Comparison of ENCODE assay signal across 15 cellular contexts in the genomic region with DNA sequence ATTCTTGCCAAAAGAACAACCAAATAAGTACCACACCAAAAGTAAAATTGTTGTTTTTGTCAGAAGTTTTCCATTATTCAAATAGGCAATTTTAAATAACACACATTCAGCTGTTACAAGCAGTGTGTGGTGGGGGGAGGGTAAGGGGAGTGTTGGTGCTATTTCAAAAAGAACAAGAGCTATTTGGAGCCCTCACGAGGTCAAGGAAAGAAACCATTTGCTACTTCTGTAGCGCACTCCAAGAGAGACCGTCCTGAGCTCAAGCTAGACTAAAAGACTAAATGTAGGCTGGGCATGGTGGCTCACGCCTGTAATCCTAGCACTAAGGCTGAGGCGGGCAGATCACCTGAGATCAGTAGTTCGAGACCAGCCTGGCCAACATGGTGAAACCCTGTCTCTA. TPM values are rescaled to one million over a fixed set of nuclear protein-coding genes. Genes with fewer than 3 reads are reported as not detected.
DNase-seq lines count a peak whose midpoint lies in the region; ATAC-seq, FAIRE-seq and TF ChIP-seq lines count a peak whose summit lies in the region.
"Had no signal": no experiment of that assay in that cellular context is flagged by ENCODE, and none has a peak within 500 bp of the region (broad histone marks: within the 10 kb centered on the region; RNA-seq: fewer than 3 reads in every experiment).

No MANE protein-coding gene starts in this region.

- H3K27ac ChIP-seq in GM23338 (ENCODE audit: low read depth) (no peak overlapping the region), IMR-90 (ENCODE audit: insufficient read depth, low read length) (no peak overlapping the region), H1 (ENCODE audit: low read depth, low read length) (no peak overlapping the region), mesenchymal stem cell (ENCODE audit: low read length, poor library complexity, severe bottlenecking) (no peak overlapping the region)
- H3K27ac ChIP-seq: C4-2B, SK-N-MC had no signal

- no peak overlapping the region for H3K4me3 Mint-ChIP-seq in GM23338

- no TSS peak for BruUV-seq in IMR-90 (replicated peaks; lab: Mats Ljungman, UMichigan)

- no peak overlapping the region for H2AK5ac ChIP-seq in IMR-90 (ENCODE audit: low read depth, low read length)
- no peak overlapping the region for H2AK5ac ChIP-seq in H1 (ENCODE audit: low read depth, low read length)
- H2AK5ac ChIP-seq in mesenchymal stem cell (ENCODE audit: low read length, severe bottlenecking): no peak overlapping the region

- no peak overlapping the region for H2AK9ac ChIP-seq in IMR-90 (replicated peaks; ENCODE audit: low read depth, low read length, poor library complexity)

- H3K23me2 ChIP-seq in H1 (ENCODE audit: low read depth, low read length): no peaks in the 10 kb centered on the region

- TF ChIP-seq RAD21 in IMR-90 (IDR thresholded peaks at IDR 0.05; ENCODE audit: low read length) (no peak), H1 (IDR thresholded peaks at IDR 0.05 in 1 of 2, conservative IDR thresholded peaks at IDR 0.05 in 1 of 2; ENCODE audit: low read depth in 2 of 2, low read length in 2 of 2) (peak; percentile 27 to 34; a peak in 2 of 4 replicates)

- intact Hi-C loops in IMR-90 (cut with micrococcal nuclease): no loop called here
- intact Hi-C loops in head of caudate nucleus (cut with DNase I): no loop called here

- H2BK20ac ChIP-seq in IMR-90 (ENCODE audit: low read depth, low read length): no peak overlapping the region
- no peak overlapping the region for H2BK20ac ChIP-seq in H1 (ENCODE audit: low read length)

- H3K4me3 ChIP-seq in GM23338: no peak overlapping the region
- no peak overlapping the region for H3K4me3 ChIP-seq in IMR-90 (ENCODE audit: insufficient read depth, low read depth, low read length)
- no peak overlapping the region for H3K4me3 ChIP-seq in H1 (ENCODE audit: extremely low read depth in 1 of 4, insufficient read depth in 2 of 4, low read depth in 3 of 4, low read length in 4 of 4)
- H3K4me3 ChIP-seq in mesenchymal stem cell (ENCODE audit: insufficient read depth in 1 of 2, low read depth in 1 of 2, low read length in 2 of 2): no peak overlapping the region
- H3K4me3 ChIP-seq: HAP-1, SK-N-MC had no signal

- no peak overlapping the region for H3K27ac Mint-ChIP-seq in GM23338

- H2BK15ac ChIP-seq in IMR-90 (ENCODE audit: low read depth, low read length) (no peak overlapping the region), H1 (ENCODE audit: low read length) (no peak overlapping the region), mesenchymal stem cell (ENCODE audit: low read depth, poor library complexity, severe bottlenecking) (no peak overlapping the region)

- no peaks in the 10 kb centered on the region for H4K20me1 ChIP-seq in GM23338 (replicated peaks; ENCODE audit: insufficient read depth)
- no peaks in the 10 kb centered on the region for H4K20me1 ChIP-seq in IMR-90 (ENCODE audit: insufficient read depth, low read length)
- no peaks in the 10 kb centered on the region for H4K20me1 ChIP-seq in H1 (replicated peaks in 1 of 2; ENCODE audit: control insufficient read depth in 1 of 2, insufficient read depth in 2 of 2, low read length in 2 of 2)

- H3K14ac ChIP-seq in IMR-90 (replicated peaks; ENCODE audit: low read depth, low read length) (no peak overlapping the region), H1 (ENCODE audit: insufficient read length) (no peak overlapping the region), mesenchymal stem cell (ENCODE audit: low read length in 2 of 2) (no peak overlapping the region)

- no peak overlapping the region for H4K91ac ChIP-seq in IMR-90 (ENCODE audit: insufficient read depth, low read depth, low read length)
- H4K91ac ChIP-seq in H1 (replicated peaks; ENCODE audit: insufficient read length, low read length): no peak overlapping the region
- no peak overlapping the region for H4K91ac ChIP-seq in mesenchymal stem cell (ENCODE audit: low read length)

- H3K9ac ChIP-seq in IMR-90 (ENCODE audit: low read depth, low read length) (no peak overlapping the region), H1 (replicated peaks in 1 of 4; ENCODE audit: extremely low read depth in 1 of 4, low read depth in 3 of 4, low read length in 3 of 4) (no peak overlapping the region), mesenchymal stem cell (ENCODE audit: low read length) (peak overlapping the region; percentile 4)

- H3K9me2 ChIP-seq in GM23338 (ENCODE audit: insufficient read depth): no peaks in the 10 kb centered on the region

- H2BK5ac ChIP-seq in IMR-90 (ENCODE audit: low read depth, low read length, poor library complexity, severe bottlenecking): no peak overlapping the region
- H2BK5ac ChIP-seq in H1 (ENCODE audit: low read depth, low read length): no peak overlapping the region
- H2BK5ac ChIP-seq in mesenchymal stem cell (ENCODE audit: low read depth, low read length, poor library complexity, severe bottlenecking): no peak overlapping the region

- peak; percentile 52 for DNase-seq in GM23338 (ENCODE audit: low spot score)
- DNase-seq in IMR-90: no peak
- no peak for DNase-seq in H1 (ENCODE audit: low read depth in 1 of 2, low spot score in 2 of 2)
- DNase-seq in mesenchymal stem cell: no peak
- no peak for DNase-seq in head of caudate nucleus
- DNase-seq in T1000 (lab: John Stamatoyannopoulos, UW): no peak
- DNase-seq in GDM1 (lab: John Stamatoyannopoulos, UW): no peak
- DNase-seq: DMS 273 treated with DMSO at 0.1 percent for 48 hours, NCI-H1105, NCI-H1694, NCI-H510A treated with DMSO at 0.1 percent for 48 hours had no signal

- ATAC-seq in GM23338: peak; percentile 82
- ATAC-seq in IMR-90 (ENCODE audit: low read depth): peak; percentile 40; the same call in 1 of the 2 replicates
- ATAC-seq in HG02885 (IDR thresholded peaks at IDR 0.05; ENCODE audit: poor library complexity, unreplicated experiment): no peak

- H2BK120ac ChIP-seq in IMR-90 (ENCODE audit: low read depth, low read length) (no peak overlapping the region), H1 (replicated peaks; ENCODE audit: low read depth, low read length) (no peak overlapping the region), mesenchymal stem cell (ENCODE audit: low read depth, low read length) (no peak overlapping the region)

- peak in 1 of 2 experiments; percentile 50; a peak in 2 of 4 replicates for TF ChIP-seq CTCF in GM23338 (conservative IDR thresholded peaks at IDR 0.05; ENCODE audit: low read depth in 2 of 2)
- TF ChIP-seq CTCF in IMR-90 (conservative IDR thresholded peaks at IDR 0.05; ENCODE audit: low read depth, low read length): no peak
- no peak for TF ChIP-seq CTCF in H1 (IDR thresholded peaks at IDR 0.05; ENCODE audit: control extremely low read depth in 1 of 3, insufficient read depth in 1 of 3, low read depth in 1 of 3, low read length in 3 of 3)

- 53% methylated on average over 2 of the region's 6 CpGs; no CpG with 5 or more reads in 1 of the 2 experiments for WGBS in IMR-90 (ENCODE audit: extremely low coverage in 2 of 2, insufficient read length in 1 of 2), 2 experiments
- WGBS in H1 (ENCODE audit: extremely low coverage in 1 of 2, insufficient coverage in 1 of 2, insufficient read length in 1 of 2, insufficient replicate concordance in 2 of 2, low coverage in 1 of 2, low lambda C conversion rate in 2 of 2, missing lambda C conversion rate in 1 of 2), 2 experiments: 68% methylated on average over 6 of the region's 6 CpGs; no CpG with 5 or more reads in 1 of the 2 experiments
- WGBS in mesenchymal stem cell: 80% methylated on average over 6 of the region's 6 CpGs

- no peaks in the 10 kb centered on the region for H3F3A ChIP-seq in GM23338 (replicated peaks; ENCODE audit: low read depth)

- H3K79me1 ChIP-seq in IMR-90 (ENCODE audit: low read depth in 1 of 2, low read length in 2 of 2) (no peaks in the 10 kb centered on the region), H1 (ENCODE audit: low read depth, low read length) (no peaks in the 10 kb centered on the region), mesenchymal stem cell (replicated peaks; ENCODE audit: low read length, poor library complexity, severe bottlenecking) (no peaks in the 10 kb centered on the region)

- H4K8ac ChIP-seq in IMR-90 (ENCODE audit: low read depth in 2 of 2, low read length in 2 of 2) (no peak overlapping the region), H1 (ENCODE audit: extremely low read depth, insufficient read depth, low read length) (no peak overlapping the region), mesenchymal stem cell (ENCODE audit: low read length) (no peak overlapping the region)

- CTCF ChIA-PET in IMR-90 (lab: Yijun Ruan, JAX): interaction anchor here (1.1 kb wide), 1 partner anchor 23 kb away, joined by 4 read pairs; no protein-coding TSS in a partner anchor
- CTCF ChIA-PET in H1 (lab: Charles Lee; ENCODE audit: partially characterized antibody): interaction anchor here (0.9 to 1.5 kb wide), 8 partner anchors 12 to 186 kb away, joined by 3 to 5 read pairs (median 4); no protein-coding TSS in a partner anchor

- H3K4me2 ChIP-seq in GM23338: no peak overlapping the region
- H3K4me2 ChIP-seq in IMR-90 (ENCODE audit: low read depth, low read length): no peak overlapping the region
- no peak overlapping the region for H3K4me2 ChIP-seq in H1 (ENCODE audit: insufficient read depth in 1 of 2, low read depth in 2 of 2, low read length in 2 of 2)
- H3K4me2 ChIP-seq in mesenchymal stem cell (ENCODE audit: low read length, poor library complexity, severe bottlenecking): no peak overlapping the region

- peaks cover 14% of the 10 kb centered on the region; the same call in 2 of the 3 replicates for H3K4me1 Mint-ChIP-seq in GM23338

- H3K18ac ChIP-seq in IMR-90 (ENCODE audit: low read depth, low read length) (no peak overlapping the region), H1 (ENCODE audit: extremely low read depth, low read length) (no peak overlapping the region; the same call in 1 of the 2 replicates), mesenchymal stem cell (ENCODE audit: low read depth in 1 of 2, low read length in 2 of 2) (no peak overlapping the region)

- H2AFZ ChIP-seq in GM23338 (no peak overlapping the region), IMR-90 (replicated peaks; ENCODE audit: low read length, poor library complexity) (no peak overlapping the region), H1 (ENCODE audit: low read length) (no peak overlapping the region), mesenchymal stem cell (ENCODE audit: low read depth, low read length) (no peak overlapping the region)

- H3K9me1 ChIP-seq in IMR-90 (ENCODE audit: insufficient read depth, low read length): no peaks in the 10 kb centered on the region

- H3K36me3 Mint-ChIP-seq in GM23338 (ENCODE audit: low read depth): no peaks in the 10 kb centered on the region

- TF ChIP-seq POLR2A in IMR-90 (IDR thresholded peaks at IDR 0.05; ENCODE audit: low read depth, low read length) (no peak), H1 (IDR thresholded peaks at IDR 0.05; ENCODE audit: control extremely low read depth in 1 of 2, low read depth in 2 of 2, low read length in 2 of 2) (no peak)

- H3K23ac ChIP-seq in IMR-90 (ENCODE audit: low read depth, low read length) (no peak overlapping the region), H1 (ENCODE audit: insufficient read length) (no peak overlapping the region), mesenchymal stem cell (ENCODE audit: low read length in 2 of 2) (no peak overlapping the region)

- peaks cover 5% of the 10 kb centered on the region; the same call in 1 of the 2 replicates for H3K4me1 ChIP-seq in GM23338 (ENCODE audit: insufficient read depth)
- H3K4me1 ChIP-seq in IMR-90 (ENCODE audit: control insufficient read depth, insufficient read depth, low read length): no peaks in the 10 kb centered on the region
- H3K4me1 ChIP-seq in H1 (replicated peaks in 1 of 4; ENCODE audit: control insufficient read depth in 3 of 4, insufficient read depth in 4 of 4, low read length in 3 of 4): no peaks in the 10 kb centered on the region; a peak in 3 of 7 replicates
- H3K4me1 ChIP-seq in mesenchymal stem cell (ENCODE audit: control insufficient read depth, insufficient read depth, low read depth, low read length): no peaks in the 10 kb centered on the region

- H3K9me3 ChIP-seq in IMR-90 (ENCODE audit: control insufficient read depth, insufficient read depth, low read length) (no peaks in the 10 kb centered on the region), H1 (ENCODE audit: insufficient read depth in 2 of 2, low read depth in 1 of 2, low read length in 1 of 2) (peaks cover 0 to 3% of the 10 kb centered on the region in 2 experiments; a peak in 1 of 4 replicates), mesenchymal stem cell (ENCODE audit: control insufficient read depth, low read length) (no peaks in the 10 kb centered on the region)
- H3K9me3 ChIP-seq: HAP-1 had no signal

- POLR2A ChIA-PET in IMR-90 (lab: Charles Lee; ENCODE audit: unreplicated experiment) (no interaction called here), H1 (lab: Charles Lee; ENCODE audit: partially characterized antibody) (interaction anchor here (0.9 to 2.6 kb wide), 3 partner anchors 14 to 67 kb away, joined by 3 to 8 read pairs (median 4); no protein-coding TSS in a partner anchor)

- in situ Hi-C loops in IMR-90 (cut with MboI; ENCODE audit: low sequenced_read_pairs): no loop called here

- H3K79me2 ChIP-seq in GM23338 (replicated peaks; ENCODE audit: insufficient read depth) (no peaks in the 10 kb centered on the region), H1 (ENCODE audit: control insufficient read depth in 1 of 2, insufficient read depth in 2 of 2, low read length in 2 of 2) (no peaks in the 10 kb centered on the region)

- H4K5ac ChIP-seq in IMR-90 (ENCODE audit: low read depth, low read length) (no peak overlapping the region), H1 (ENCODE audit: insufficient read length, low read depth, low read length) (no peak overlapping the region)

- H3K4ac ChIP-seq in IMR-90 (ENCODE audit: low read depth, low read length) (no peak overlapping the region), H1 (replicated peaks; ENCODE audit: insufficient read length, low read depth, low read length) (no peak overlapping the region), mesenchymal stem cell (ENCODE audit: low read depth in 1 of 2, low read length in 2 of 2) (no peak overlapping the region)

- H2BK12ac ChIP-seq in H1 (ENCODE audit: low read depth, low read length): no peak overlapping the region
- H2BK12ac ChIP-seq in mesenchymal stem cell (ENCODE audit: low read length in 2 of 2): no peak overlapping the region

- H3K9me3 Mint-ChIP-seq in GM23338: no peaks in the 10 kb centered on the region; the same call in 2 of the 3 replicates

- H3K27me3 Mint-ChIP-seq in GM23338 (ENCODE audit: insufficient read depth, low read depth, poor library complexity): no peaks in the 10 kb centered on the region

- TF ChIP-seq EP300 in H1 (IDR thresholded peaks at IDR 0.05; ENCODE audit: borderline replicate concordance in 1 of 2, low read depth in 2 of 2, low read length in 2 of 2): no peak

- H3K27me3 ChIP-seq in GM23338 (ENCODE audit: insufficient read depth) (no peaks in the 10 kb centered on the region), IMR-90 (ENCODE audit: control insufficient read depth, insufficient read depth, low read length) (peaks cover 7% of the 10 kb centered on the region), H1 (replicated peaks in 1 of 4; ENCODE audit: control insufficient read depth in 3 of 4, extremely low read depth in 1 of 4, insufficient read depth in 3 of 4, low read length in 3 of 4) (no peaks in the 10 kb centered on the region), mesenchymal stem cell (ENCODE audit: control insufficient read depth in 1 of 2, insufficient read depth in 1 of 2, low read length in 2 of 2) (peaks cover 0 to 5% of the 10 kb centered on the region in 2 experiments)

- FAIRE-seq in H1 (lab: Jason Lieb, UNC): no peak

- H3K36me3 ChIP-seq in GM23338 (ENCODE audit: insufficient read depth): no peaks in the 10 kb centered on the region
- no peaks in the 10 kb centered on the region for H3K36me3 ChIP-seq in IMR-90 (ENCODE audit: control insufficient read depth, insufficient read depth, low read length)
- H3K36me3 ChIP-seq in H1 (ENCODE audit: control insufficient read depth in 2 of 4, insufficient read depth in 4 of 4, low read length in 3 of 4): no peaks in the 10 kb centered on the region
- no peaks in the 10 kb centered on the region for H3K36me3 ChIP-seq in mesenchymal stem cell (ENCODE audit: control insufficient read depth in 1 of 2, insufficient read depth in 2 of 2, low read depth in 1 of 2, low read length in 2 of 2)
- H3K36me3 ChIP-seq: HAP-1 had no signal

- dilution Hi-C loops in IMR-90 (cut with HindIII; ENCODE audit: low sequenced_read_pairs, unreplicated experiment): no loop called here

- H3K56ac ChIP-seq in IMR-90 (ENCODE audit: extremely low read depth, insufficient read depth, low read length) (no peak overlapping the region), H1 (replicated peaks; ENCODE audit: insufficient read length, low read depth, low read length) (no peak overlapping the region)

RNA-seq across cellular contexts. Expression of gene IGF2BP2, which starts 21.2 kb away (rescaled TPM):
- total RNA-seq in GM23338 (2014; rRNA removed; shearing (Covaris generic)): 84.5 and 87.4 TPM in 2 replicates
- polyA plus RNA-seq in GM23338 (2016; fragmentation: Nextera tagmentation; extraction: Ambion mirVana) (79.6 and 82.9 TPM in 2 replicates), IMR-90 (2012; rRNA removed) (20.3 and 23.4 TPM in 2 replicates), H1 (2011; rRNA removed) (7.4 and 13.5 TPM in 2 replicates)
- total RNA-seq in IMR-90 (2012; rRNA removed): 88.2 and 126 TPM in 2 replicates
- 9.7 and 14.1 TPM in 2 replicates for polyA plus RNA-seq in IMR-90 (2012; cell fraction: cytosol; rRNA removed)
- polyA plus RNA-seq in IMR-90 (2012; cell fraction: nucleus; rRNA removed; ENCODE audit: low replicate concordance): 15.6 and 47.0 TPM in 2 replicates
- 114 and 121 TPM in 2 replicates for total RNA-seq in H1 (2021; fragmentation: NEBNext Ultra II Directional; extraction: Animal tissue kit (Norgen Biotek cat#: 25700))
- 9.6 TPM for polyA plus RNA-seq in H1 (2011; cell fraction: cytosol; rRNA removed)
- 37.7 TPM for polyA plus RNA-seq in H1 (2011; cell fraction: nucleus; rRNA removed)
- polyA plus RNA-seq in H1 (2012, experiment 1 of 2): 78.1 to 106 TPM (median 85.3 TPM) in 4 replicates
- 10.3 TPM for polyA plus RNA-seq in H1 (2012, experiment 2 of 2)
- polyA plus RNA-seq in H1 (2013, experiment 1 of 2): 129 TPM
- 120 TPM for polyA plus RNA-seq in H1 (2013, experiment 2 of 2)
- 18.3 and 22.2 TPM in 2 replicates for polyA minus RNA-seq in H1 (2011; rRNA and poly(A)+ RNA removed)
- 24.1 TPM for polyA minus RNA-seq in H1 (2011; cell fraction: cytosol; rRNA and poly(A)+ RNA removed)
- polyA minus RNA-seq in H1 (2011; cell fraction: nucleus; rRNA and poly(A)+ RNA removed): 42.0 TPM
- polyA plus RNA-seq in mesenchymal stem cell (2013, experiment 1 of 2): 102 TPM
- 99.7 TPM for polyA plus RNA-seq in mesenchymal stem cell (2013, experiment 2 of 2)
